Comparison of ENCODE assay signal across 6 cellular contexts in genomic region chr19:2150794-2151338, GRCh38. TPM values are rescaled to one million over a fixed set of nuclear protein-coding genes. Genes with fewer than 3 reads are reported as not detected.
A peak's percentile ranks its signal among the peaks of the same experiment; 100 is the strongest.
DNase-seq lines count a peak whose midpoint lies in the region; ATAC-seq and TF ChIP-seq lines count a peak whose summit lies in the region.

No MANE protein-coding gene starts in this region.

- no TSS peak for BruUV-seq in MCF 10A (replicated peaks; lab: Mats Ljungman, UMichigan)

- ATAC-seq in HG03354 (IDR thresholded peaks at IDR 0.05; ENCODE audit: poor library complexity, severe bottlenecking, unreplicated experiment) = peak; percentile 27

- intact Hi-C loops in MCF 10A (cut with micrococcal nuclease) = loop anchor here (2.0 to 5.0 kb wide), 2 partner anchors 18 to 134 kb away; partner anchors contain the start of gene BTBD2

- H3K27me3 Mint-ChIP-seq in MCF 10A (ENCODE audit: insufficient read depth, unreplicated experiment) (no peaks in the 10 kb centered on the region), nephron progenitor cell (ENCODE audit: low read depth, poor library complexity) (peaks cover 12% of the 10 kb centered on the region)

- H3K4me1 Mint-ChIP-seq in MCF 10A (ENCODE audit: insufficient read depth, unreplicated experiment) (peaks cover 11% of the 10 kb centered on the region), nephron progenitor cell (peaks cover 44% of the 10 kb centered on the region)

- H3K36me3 Mint-ChIP-seq in MCF 10A (ENCODE audit: insufficient read depth, unreplicated experiment) (peaks cover 30% of the 10 kb centered on the region), nephron progenitor cell (ENCODE audit: low read depth) (peaks cover 3% of the 10 kb centered on the region)

- peak overlapping the region; percentile 55 for H3K27ac Mint-ChIP-seq in MCF 10A (ENCODE audit: low read depth, unreplicated experiment)
- H3K27ac Mint-ChIP-seq in nephron progenitor cell = no peak overlapping the region

- H3K4me3 Mint-ChIP-seq in MCF 10A (ENCODE audit: unreplicated experiment) = peak overlapping the region; percentile 78
- peak overlapping the region; percentile 88 for H3K4me3 Mint-ChIP-seq in nephron progenitor cell

- in situ Hi-C loops in GM13976 (cut with MboI; ENCODE audit: low sequenced_read_pairs, unreplicated experiment) = loop anchor here (25.0 kb wide), 1 partner anchor 461 kb away; no protein-coding TSS in a partner anchor

- no peak for TF ChIP-seq CTCF in GM13976 (IDR thresholded peaks at IDR 0.05; ENCODE audit: borderline replicate concordance, control extremely low read depth, extremely low read depth, insufficient read depth, missing control alignments)
- TF ChIP-seq CTCF in MCF 10A (IDR thresholded peaks at IDR 0.05; ENCODE audit: unreplicated experiment) = no peak
- TF ChIP-seq CTCF in nephron progenitor cell (IDR thresholded peaks at IDR 0.05) = no peak

- H3K9me3 Mint-ChIP-seq in MCF 10A (ENCODE audit: unreplicated experiment) (no peaks in the 10 kb centered on the region), nephron progenitor cell (no peaks in the 10 kb centered on the region)

- POLR2A ChIA-PET in MCF 10A (lab: Yijun Ruan, JAX) = interaction anchor here (0.6 to 2.9 kb wide), 9 partner anchors 15 to 296 kb away, joined by 3 to 11 read pairs (median 4); partner anchors contain the start of gene TIMM13

- DNase-seq in GM13976 (ENCODE audit: low spot score) (peak; percentile 24), MCF 10A (ENCODE audit: unreplicated experiment) (peak; percentile 20), nephron progenitor cell (peak; percentile 43), SW 1271 (lab: John Stamatoyannopoulos, UW) (no peak), MV-4-11 (lab: John Stamatoyannopoulos, UW) (no peak)

- CTCF ChIA-PET in MCF 10A (lab: Yijun Ruan, JAX) = no interaction called here

RNA-seq across cellular contexts. Expression of gene AP3D1, which starts 0.5 kb away (rescaled TPM):
- 172 and 181 TPM in 2 replicates for total RNA-seq in MCF 10A (2022)

RNA-seq across cellular contexts. Expression of gene DOT1L, which starts 12.9 kb away (rescaled TPM):
- total RNA-seq in MCF 10A (2022) = 27.0 and 28.4 TPM in 2 replicates

RNA-seq across cellular contexts. Expression of gene IZUMO4, which starts 54.2 kb away (rescaled TPM):
- 3.1 and 5.3 TPM in 2 replicates for total RNA-seq in MCF 10A (2022)

RNA-seq across cellular contexts. Expression of gene MOB3A, which starts 54.7 kb away (rescaled TPM):
- total RNA-seq in MCF 10A (2022) = 40.9 and 47.2 TPM in 2 replicates

Comparison
In these comparisons a context has a peak if more than half of its experiments do, and no peak if none do; other contexts are left out.
1. DNase-seq: peak in GM13976 (single experiment), MCF 10A (single experiment) and nephron progenitor cell (single experiment); none in SW 1271 (0 of 2) and MV-4-11 (single experiment).